In genomic region chr17:38426441-38426840, GRCh38 we compare ENCODE assay signal across 21 cellular contexts. TPM values are rescaled to one million over a fixed set of nuclear protein-coding genes. Genes with fewer than 3 reads are reported as not detected.
DNase-seq lines count a peak whose midpoint lies in the region; TF ChIP-seq lines count a peak whose summit lies in the region.
"Had no signal": no experiment of that assay in that cellular context is flagged by ENCODE, and none has a peak within 500 bp of the region (broad histone marks: within the 10 kb centered on the region; RNA-seq: fewer than 3 reads in every experiment).

No MANE protein-coding gene starts in this region.

- H3K9me3 Mint-ChIP-seq in nephron, result no peaks in the 10 kb centered on the region
- no peaks in the 10 kb centered on the region for H3K9me3 Mint-ChIP-seq in activated naive CD8-positive, alpha-beta T cell treated with anti-CD3 and anti-CD28 coated beads for 36 hours
- H3K9me3 Mint-ChIP-seq: CD4-positive, alpha-beta memory T cell; HFFc6; stimulated activated naive CD8-positive, alpha-beta T cell treated with anti-CD3 and anti-CD28 coated beads, Interleukin-15, amount 100 ng/mL, for 72 hours had no signal

- H3K4me2 ChIP-seq in KMS-11, result peak overlapping the region; percentile 64

- H3K4me3 ChIP-seq in KMS-11 (IDR thresholded peaks at IDR 0.05; ENCODE audit: insufficient read depth, low read depth, low read length) (no peak overlapping the region), testis (no peak overlapping the region)
- H3K4me3 ChIP-seq: smooth muscle cell had no signal

- no peaks in the 10 kb centered on the region for H3K9me3 ChIP-seq in testis

- H3K27me3 ChIP-seq in KMS-11 (ENCODE audit: insufficient read depth, low read depth), result no peaks in the 10 kb centered on the region
- no peaks in the 10 kb centered on the region for H3K27me3 ChIP-seq in testis

- H3K36me3 ChIP-seq in KMS-11 (ENCODE audit: insufficient read depth) (no peaks in the 10 kb centered on the region), testis (ENCODE audit: low read depth, missing control alignments) (no peaks in the 10 kb centered on the region)

- no peak for TF ChIP-seq CTCF in KMS-11 (conservative IDR thresholded peaks at IDR 0.05; ENCODE audit: low read depth, low read length)
- TF ChIP-seq CTCF in nephron (IDR thresholded peaks at IDR 0.05; ENCODE audit: unreplicated experiment in 3 of 3), result no peak
- TF ChIP-seq CTCF in testis (IDR thresholded peaks at IDR 0.05), result no peak

- H2AFZ ChIP-seq in KMS-11 (ENCODE audit: low read depth), result no peak overlapping the region

- H3K36me3 Mint-ChIP-seq in nephron (ENCODE audit: low read depth), result no peaks in the 10 kb centered on the region
- no peaks in the 10 kb centered on the region for H3K36me3 Mint-ChIP-seq in activated naive CD8-positive, alpha-beta T cell treated with anti-CD3 and anti-CD28 coated beads for 36 hours
- H3K36me3 Mint-ChIP-seq: CD4-positive, alpha-beta memory T cell had no signal

- no peaks in the 10 kb centered on the region; the same call in 1 of the 2 replicates for H3K79me2 ChIP-seq in KMS-11 (ENCODE audit: insufficient read depth, low read depth)

- peaks cover 71% of the 10 kb centered on the region for H3K4me1 Mint-ChIP-seq in nephron
- H3K4me1 Mint-ChIP-seq in activated naive CD8-positive, alpha-beta T cell treated with anti-CD3 and anti-CD28 coated beads for 36 hours, result peaks cover 7% of the 10 kb centered on the region

- H3K27ac ChIP-seq in KMS-11 (no peak overlapping the region), cingulate gyrus (ENCODE audit: low read depth, low read length) (peak overlapping the region; percentile 96), testis (peak overlapping the region; percentile 10 to 92)

- TF ChIP-seq POLR2A in testis (IDR thresholded peaks at IDR 0.05), result no peak

- intact Hi-C loops in testis (cut with DNase I; ENCODE audit: low total_unique reads), result no loop called here

- H3K27me3 Mint-ChIP-seq in nephron (ENCODE audit: low read depth), result peaks cover 31% of the 10 kb centered on the region
- H3K27me3 Mint-ChIP-seq in activated naive CD8-positive, alpha-beta T cell treated with anti-CD3 and anti-CD28 coated beads for 36 hours, result peaks cover 67% of the 10 kb centered on the region

- no peak overlapping the region for H3K27ac Mint-ChIP-seq in nephron
- no peak overlapping the region for H3K27ac Mint-ChIP-seq in activated naive CD8-positive, alpha-beta T cell treated with anti-CD3 and anti-CD28 coated beads for 36 hours
- H3K27ac Mint-ChIP-seq: progenitor cell of endocrine pancreas; stimulated activated naive CD8-positive, alpha-beta T cell treated with anti-CD3 and anti-CD28 coated beads, Interleukin-15, amount 100 ng/mL, for 72 hours had no signal

- DNase-seq in testis, result no peak
- DNase-seq in pons (ENCODE audit: low spot score), result no peak
- DNase-seq in COR-L47 (lab: John Stamatoyannopoulos, UW), result no peak
- no peak for DNase-seq in activated naive CD8-positive, alpha-beta T cell treated with anti-CD3 and anti-CD28 coated beads for 36 hours
- DNase-seq: activated CD4-positive, alpha-beta T cell treated with anti-CD3 and anti-CD28 coated beads for 1 hour; activated naive CD4-positive, alpha-beta T cell treated with anti-CD3 and anti-CD28 coated beads, Interleukin-2, amount 50 U/mL, for 16 hours; activated T-cell treated with anti-CD3 and anti-CD28 coated beads, Interleukin-2, amount 50 U/mL, for 48 hours; CD4-positive, alpha-beta memory T cell; DMS153; GDM1; HFFc6; KBM-7; NCI-H69; stimulated activated CD4-positive, alpha-beta T cell treated with anti-CD3 and anti-CD28 coated beads, Interleukin-4, amount 100 ng/mL, for 1 hour; stimulated activated naive CD8-positive, alpha-beta T cell treated with anti-CD3 and anti-CD28 coated beads, Interleukin-15, amount 100 ng/mL, for 72 hours; SW 1271 had no signal

- peak overlapping the region; percentile 38 to 84 (median 78) for H3K4me3 Mint-ChIP-seq in nephron
- H3K4me3 Mint-ChIP-seq in activated naive CD8-positive, alpha-beta T cell treated with anti-CD3 and anti-CD28 coated beads for 36 hours, result no peak overlapping the region

- no peaks in the 10 kb centered on the region for H4K20me1 ChIP-seq in KMS-11 (ENCODE audit: insufficient read depth)

- H3K9ac ChIP-seq in KMS-11, result no peak overlapping the region

- peaks cover 47% of the 10 kb centered on the region for H3K4me1 ChIP-seq in KMS-11 (ENCODE audit: low read depth, poor library complexity, severe bottlenecking)
- H3K4me1 ChIP-seq in testis, result peaks cover 48% of the 10 kb centered on the region

RNA-seq across cellular contexts. Expression of gene ARHGAP23, which starts 1.8 kb away (rescaled TPM):
- 100 to 1,000 TPM; 146 to 235 TPM for total RNA-seq in testis
- polyA plus RNA-seq in testis (ENCODE audit: insufficient read depth, low read depth, low replicate concordance), result 78.0 TPM
- under 1 TPM; 0.08 to 0.66 TPM for total RNA-seq in activated naive CD8-positive, alpha-beta T cell treated with anti-CD3 and anti-CD28 coated beads for 36 hours
- total RNA-seq: CD4-positive, alpha-beta memory T cell had no signal

Comparison
In these comparisons a context has a peak if more than half of its experiments do, and no peak if none do; other contexts are left out.
1. RNA of gene ARHGAP23, which starts 1.8 kb away (total RNA-seq): 146 to 235 TPM in testis; 0.08 to 0.66 TPM in activated naive CD8-positive, alpha-beta T cell treated with anti-CD3 and anti-CD28 coated beads for 36 hours; every median in the first group is over 10 times any median in the second.